Comparison of ENCODE assay signal across 8 cellular contexts in genomic region chr1:94819584-94819944, GRCh38. TPM values are rescaled to one million over a fixed set of nuclear protein-coding genes. Genes with fewer than 3 reads are reported as not detected.
DNase-seq lines count a peak whose midpoint lies in the region; ATAC-seq and TF ChIP-seq lines count a peak whose summit lies in the region.

No MANE protein-coding gene starts in this region.

- no peaks in the 10 kb centered on the region for H3K27me3 ChIP-seq in brain microvascular endothelial cell (replicated peaks)
- H3K27me3 ChIP-seq in stomach: peaks cover 0 to 19% (median 4%) of the 10 kb centered on the region in 3 donors

- TF ChIP-seq CTCF in brain microvascular endothelial cell (IDR thresholded peaks at IDR 0.05; ENCODE audit: low read depth, low read length, missing control alignments) (no peak), stomach (IDR thresholded peaks at IDR 0.05) (no peak), omental fat pad (IDR thresholded peaks at IDR 0.05) (no peak)

- no peak for TF ChIP-seq POLR2A in stomach (IDR thresholded peaks at IDR 0.05)

- H3K4me3 ChIP-seq in brain microvascular endothelial cell (ENCODE audit: low read depth, low read length): peak overlapping the region; percentile 64
- peak overlapping the region; percentile 54 to 71 (median 69) for H3K4me3 ChIP-seq in stomach

- in situ Hi-C loops in brain microvascular endothelial cell (cut with HindIII; ENCODE audit: low pct_ligation_motif_present, low sequenced_read_pairs): no loop called here

- no peak for TF ChIP-seq EP300 in stomach (IDR thresholded peaks at IDR 0.05)

- H3K9me3 ChIP-seq in stomach: no peaks in the 10 kb centered on the region

- H3K36me3 ChIP-seq in brain microvascular endothelial cell (replicated peaks): no peaks in the 10 kb centered on the region
- H3K36me3 ChIP-seq in stomach: no peaks in the 10 kb centered on the region

- no peak overlapping the region for H3K27ac ChIP-seq in brain microvascular endothelial cell
- peak overlapping the region; percentile 87 to 98 (median 87) for H3K27ac ChIP-seq in stomach

- 18 to 48% (median 26%) methylated on average over 13 of the region's 13 CpGs for WGBS in stomach, 5 donors

- ATAC-seq in left lobe of liver: peak; percentile 4
- no peak for ATAC-seq in omental fat pad (ENCODE audit: low FRiP score)

- H3K4me1 ChIP-seq in stomach: peaks cover 8 to 48% (median 30%) of the 10 kb centered on the region in 4 donors

- intact Hi-C loops in stomach (cut with DNase I; ENCODE audit: low total_unique reads): no loop called here

- DNase-seq in DMS79 treated with DMSO at 0.1 percent for 48 hours (lab: John Stamatoyannopoulos, UW) (peak; percentile 44), DMS79 (lab: John Stamatoyannopoulos, UW) (no peak), brain microvascular endothelial cell (no peak), left lobe of liver (ENCODE audit: low spot score) (no peak), stomach (no peak), omental fat pad (ENCODE audit: low spot score) (no peak), NCI-H1092 treated with DMSO at 0.1 percent for 48 hours (lab: John Stamatoyannopoulos, UW) (no peak)
- no peak for DNase-seq in stimulated activated CD4-positive, alpha-beta T cell treated with anti-CD3 and anti-CD28 coated beads, Interleukin-4, amount 100 ng/mL, for 1 hour

RNA-seq across cellular contexts. Expression of gene SLC44A3, which starts 0.6 kb away (rescaled TPM):
- 3.1 TPM for total RNA-seq in left lobe of liver
- 10 to 100 TPM in 2 of 5 donors, 1 to 10 TPM in 2, not detected in 1; 3.1 to 80.3 (median 12.5) TPM for total RNA-seq in stomach
- polyA plus RNA-seq in stomach: 10 to 100 TPM; 11.6 to 17.1 (median 12.0) TPM
- total RNA-seq in omental fat pad: 1 to 10 TPM; 1.3 to 1.9 (median 1.4) TPM
